Comparison of ENCODE assay signal across 1 cellular context in genomic region chr1:36187800-36188593, GRCh38.
TF ChIP-seq lines count a peak whose summit lies in the region.

No MANE protein-coding gene starts in this region.

TF ChIP-seq in HepG2, 621 proteins besides CTCF, POLR2A, EP300 and RAD21 (continued from another document and continues in another):
- TF ChIP-seq ZNF646 (CRISPR knock-in tag; IDR thresholded peaks at IDR 0.05) (no peak), DNMT1 (CRISPR knock-in tag; IDR thresholded peaks at IDR 0.05) (no peak), SCMH1 (CRISPR knock-in tag; IDR thresholded peaks at IDR 0.05; ENCODE audit: borderline replicate concordance) (no peak), NPAS2 (CRISPR knock-in tag; IDR thresholded peaks at IDR 0.05; ENCODE audit: borderline replicate concordance) (no peak), ZNF790 (CRISPR knock-in tag; IDR thresholded peaks at IDR 0.05; ENCODE audit: borderline replicate concordance) (no peak), ZNF589 (CRISPR knock-in tag; conservative IDR thresholded peaks at IDR 0.05) (no peak), MZF1 (CRISPR knock-in tag; IDR thresholded peaks at IDR 0.05; ENCODE audit: borderline replicate concordance) (no peak), NFKBIZ (CRISPR knock-in tag; IDR thresholded peaks at IDR 0.05) (no peak), RARG (CRISPR knock-in tag; IDR thresholded peaks at IDR 0.05; ENCODE audit: low read depth) (no peak), ZNF800 (CRISPR knock-in tag; IDR thresholded peaks at IDR 0.05) (peak; percentile 39; the same call in 1 of the 2 replicates), DNMT3B (CRISPR knock-in tag; conservative IDR thresholded peaks at IDR 0.05) (no peak), ZNF607 (CRISPR knock-in tag; IDR thresholded peaks at IDR 0.05; ENCODE audit: borderline replicate concordance) (no peak), ISX (CRISPR knock-in tag; conservative IDR thresholded peaks at IDR 0.05) (no peak), HMG20B (CRISPR knock-in tag; conservative IDR thresholded peaks at IDR 0.05) (no peak; the same call in 1 of the 2 replicates), JUN (CRISPR knock-in tag; IDR thresholded peaks at IDR 0.05) (no peak), HOXA5 (CRISPR knock-in tag; IDR thresholded peaks at IDR 0.05) (peak; percentile 57; the same call in 1 of the 2 replicates), BATF2 (CRISPR knock-in tag; IDR thresholded peaks at IDR 0.05) (no peak), RERE (CRISPR knock-in tag; IDR thresholded peaks at IDR 0.05; ENCODE audit: low read depth) (no peak), SIN3B (IDR thresholded peaks at IDR 0.05; ENCODE audit: low read length) (no peak), ZBTB49 (CRISPR knock-in tag; IDR thresholded peaks at IDR 0.05; ENCODE audit: borderline replicate concordance) (no peak), RNF219 (CRISPR knock-in tag; IDR thresholded peaks at IDR 0.05) (no peak), ATF5 (CRISPR knock-in tag; IDR thresholded peaks at IDR 0.05; ENCODE audit: low read depth) (no peak), ZNF737 (CRISPR knock-in tag; IDR thresholded peaks at IDR 0.05; ENCODE audit: borderline replicate concordance) (no peak), ZNF709 (CRISPR knock-in tag; IDR thresholded peaks at IDR 0.05) (no peak), ZNF274 (CRISPR knock-in tag; IDR thresholded peaks at IDR 0.05) (no peak), PRDM15 (CRISPR knock-in tag; IDR thresholded peaks at IDR 0.05) (no peak), TERF1 (CRISPR knock-in tag; IDR thresholded peaks at IDR 0.05) (no peak)
